In genomic region chr20:472137-472846, GRCh38 we compare ENCODE assay signal across 25 cellular contexts.
"Had no signal": no experiment of that assay in that cellular context is flagged by ENCODE, and none has a peak within 500 bp of the region (broad histone marks: within the 10 kb centered on the region; RNA-seq: fewer than 3 reads in every experiment).

No MANE protein-coding gene starts in this region.

- H3K79me2 ChIP-seq: parathyroid adenoma had no signal

- H3K27me3 ChIP-seq: breast epithelium, neural progenitor cell, testis, uterus had no signal

- H3K9me3 ChIP-seq: breast epithelium, psoas muscle, testis, uterus had no signal

- H3K4me3 ChIP-seq: breast epithelium, left ventricle myocardium inferior, neural progenitor cell, psoas muscle, testis, uterus had no signal

- DNase-seq: activated B cell treated with CpG ODN at 0.5 μM for 24 hours; activated CD4-positive, alpha-beta T cell treated with anti-CD3 and anti-CD28 coated beads, Interleukin-2, amount 50 U/mL, for 4 hours; activated effector memory CD4-positive, alpha-beta T cell treated with anti-CD3 and anti-CD28 coated beads, Interleukin-2, amount 50 U/mL, for 16 hours; activated naive CD4-positive, alpha-beta T cell treated with anti-CD3 and anti-CD28 coated beads, Interleukin-2, amount 10 ng/mL, durations not matched to agents 7 days and 5 days; activated T-cell treated with anti-CD3 and anti-CD28 coated beads for 4 hours; central memory CD4-positive, alpha-beta T cell; effector CD4-positive, alpha-beta T cell; kidney glomerular epithelial cell; left ventricle myocardium inferior; naive thymus-derived CD4-positive, alpha-beta T cell; occipital lobe; psoas muscle; stimulated activated CD4-positive, alpha-beta T cell treated with anti-CD3 and anti-CD28 coated beads, Interleukin-15, amount 100 ng/mL, for 24 hours; stimulated activated naive CD8-positive, alpha-beta T cell treated with anti-CD3 and anti-CD28 coated beads, Interleukin-15, Interleukin-2, amounts not matched to agents 100 U/mL and 50 U/mL, for 24 hours; T-cell; testis; trophoblast cell; uterus had no signal

- H3K4me1 Mint-ChIP-seq: mesothelial cell of epicardium, neural progenitor cell, T-cell had no signal

- H3K36me3 ChIP-seq: breast epithelium, neural progenitor cell, uterus had no signal

- H3K9ac ChIP-seq: neural progenitor cell, parathyroid adenoma had no signal

- H2AFZ ChIP-seq: neural progenitor cell, parathyroid adenoma had no signal

- H3K4me2 ChIP-seq: neural progenitor cell had no signal

- H3K4me3 Mint-ChIP-seq: activated B cell treated with CpG ODN at 0.5 μM for 24 hours; activated naive CD4-positive, alpha-beta T cell treated with anti-CD3 and anti-CD28 coated beads, Interleukin-2, amount 10 ng/mL, durations not matched to agents 7 days and 5 days; activated T-helper 1 cell treated with anti-CD3 and anti-CD28 coated beads, Interleukin-12 subunit alpha, Interleukin-12 subunit beta, Interleukin-2, Interleukin-4 antibody, amounts not matched to agents 30 ng/mL and 10 ng/mL and 1 ng/mL, durations not matched to agents 14 hours and 24 hours and 36 hours; dendritic cell treated with granulocyte-macrophage colony-stimulating factor and Interleukin-4, amounts not matched to agents 40 ng/mL and 50 ng/mL, for 4 days; mesothelial cell of epicardium; naive thymus-derived CD4-positive, alpha-beta T cell; neural progenitor cell; T-cell had no signal

- H3K4me1 ChIP-seq: breast epithelium, left ventricle myocardium inferior, neural progenitor cell, parathyroid adenoma, psoas muscle, testis, uterus had no signal

- ATAC-seq: naive thymus-derived CD4-positive, alpha-beta T cell; psoas muscle; stimulated activated naive CD8-positive, alpha-beta T cell treated with anti-CD3 and anti-CD28 coated beads, Interleukin-15, Interleukin-2, amounts not matched to agents 100 U/mL and 50 U/mL, for 24 hours; T-cell had no signal

- H3K27ac Mint-ChIP-seq: activated B cell treated with CpG ODN at 0.5 μM for 24 hours; activated naive CD4-positive, alpha-beta T cell treated with anti-CD3 and anti-CD28 coated beads, Interleukin-2, amount 10 ng/mL, durations not matched to agents 7 days and 5 days; activated T-helper 1 cell treated with anti-CD3 and anti-CD28 coated beads, Interleukin-12 subunit alpha, Interleukin-12 subunit beta, Interleukin-2, Interleukin-4 antibody, amounts not matched to agents 30 ng/mL and 10 ng/mL and 1 ng/mL, durations not matched to agents 14 hours and 24 hours and 36 hours; dendritic cell treated with granulocyte-macrophage colony-stimulating factor and Interleukin-4, amounts not matched to agents 40 ng/mL and 50 ng/mL, for 4 days; mesothelial cell of epicardium; neural progenitor cell; T-cell had no signal

- H3K27ac ChIP-seq: breast epithelium, left ventricle myocardium inferior, neural progenitor cell, parathyroid adenoma, psoas muscle, testis, uterus had no signal

- FAIRE-seq: frontal cortex had no signal
